Comparison of ENCODE assay signal across 4 cellular contexts in genomic region chr6:139832906-139833305, GRCh38.
TF ChIP-seq lines count a peak whose summit lies in the region.

No MANE protein-coding gene starts in this region.

TF ChIP-seq in liver, 16 proteins besides CTCF, POLR2A, EP300 and RAD21 (continues in another document):
- TF ChIP-seq NR2F2 (IDR thresholded peaks at IDR 0.05) = no peak
- TF ChIP-seq YY1 (IDR thresholded peaks at IDR 0.05) = no peak
- no peak for TF ChIP-seq HNF4G (IDR thresholded peaks at IDR 0.05)
- TF ChIP-seq SP1 (IDR thresholded peaks at IDR 0.05) = no peak
- TF ChIP-seq, protein P1, sequence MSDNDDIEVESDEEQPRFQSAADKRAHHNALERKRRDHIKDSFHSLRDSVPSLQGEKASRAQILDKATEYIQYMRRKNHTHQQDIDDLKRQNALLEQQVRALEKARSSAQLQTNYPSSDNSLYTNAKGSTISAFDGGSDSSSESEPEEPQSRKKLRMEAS (IDR thresholded peaks at IDR 0.05) = no peak
- TF ChIP-seq EGR1 (IDR thresholded peaks at IDR 0.05; ENCODE audit: low read depth in 2 of 2) = no peak
- no peak for TF ChIP-seq TAF1 (conservative IDR thresholded peaks at IDR 0.05)
- TF ChIP-seq RXRA (IDR thresholded peaks at IDR 0.05) = no peak
- TF ChIP-seq, protein P2, sequence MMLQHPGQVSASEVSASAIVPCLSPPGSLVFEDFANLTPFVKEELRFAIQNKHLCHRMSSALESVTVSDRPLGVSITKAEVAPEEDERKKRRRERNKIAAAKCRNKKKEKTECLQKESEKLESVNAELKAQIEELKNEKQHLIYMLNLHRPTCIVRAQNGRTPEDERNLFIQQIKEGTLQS (IDR thresholded peaks at IDR 0.05) = no peak
- TF ChIP-seq FOXA2 (IDR thresholded peaks at IDR 0.05) = no peak
- TF ChIP-seq FOXA1 (IDR thresholded peaks at IDR 0.05) = no peak
- TF ChIP-seq, protein P3, sequence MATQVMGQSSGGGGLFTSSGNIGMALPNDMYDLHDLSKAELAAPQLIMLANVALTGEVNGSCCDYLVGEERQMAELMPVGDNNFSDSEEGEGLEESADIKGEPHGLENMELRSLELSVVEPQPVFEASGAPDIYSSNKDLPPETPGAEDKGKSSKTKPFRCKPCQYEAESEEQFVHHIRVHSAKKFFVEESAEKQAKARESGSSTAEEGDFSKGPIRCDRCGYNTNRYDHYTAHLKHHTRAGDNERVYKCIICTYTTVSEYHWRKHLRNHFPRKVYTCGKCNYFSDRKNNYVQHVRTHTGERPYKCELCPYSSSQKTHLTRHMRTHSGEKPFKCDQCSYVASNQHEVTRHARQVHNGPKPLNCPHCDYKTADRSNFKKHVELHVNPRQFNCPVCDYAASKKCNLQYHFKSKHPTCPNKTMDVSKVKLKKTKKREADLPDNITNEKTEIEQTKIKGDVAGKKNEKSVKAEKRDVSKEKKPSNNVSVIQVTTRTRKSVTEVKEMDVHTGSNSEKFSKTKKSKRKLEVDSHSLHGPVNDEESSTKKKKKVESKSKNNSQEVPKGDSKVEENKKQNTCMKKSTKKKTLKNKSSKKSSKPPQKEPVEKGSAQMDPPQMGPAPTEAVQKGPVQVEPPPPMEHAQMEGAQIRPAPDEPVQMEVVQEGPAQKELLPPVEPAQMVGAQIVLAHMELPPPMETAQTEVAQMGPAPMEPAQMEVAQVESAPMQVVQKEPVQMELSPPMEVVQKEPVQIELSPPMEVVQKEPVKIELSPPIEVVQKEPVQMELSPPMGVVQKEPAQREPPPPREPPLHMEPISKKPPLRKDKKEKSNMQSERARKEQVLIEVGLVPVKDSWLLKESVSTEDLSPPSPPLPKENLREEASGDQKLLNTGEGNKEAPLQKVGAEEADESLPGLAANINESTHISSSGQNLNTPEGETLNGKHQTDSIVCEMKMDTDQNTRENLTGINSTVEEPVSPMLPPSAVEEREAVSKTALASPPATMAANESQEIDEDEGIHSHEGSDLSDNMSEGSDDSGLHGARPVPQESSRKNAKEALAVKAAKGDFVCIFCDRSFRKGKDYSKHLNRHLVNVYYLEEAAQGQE (IDR thresholded peaks at IDR 0.05) = no peak
- no peak for TF ChIP-seq GABPA (IDR thresholded peaks at IDR 0.05 in 1 of 2, conservative IDR thresholded peaks at IDR 0.05 in 1 of 2)
- no peak for TF ChIP-seq HNF4A (conservative IDR thresholded peaks at IDR 0.05)

TF ChIP-seq in HepG2, 621 proteins besides CTCF, POLR2A, EP300 and RAD21 (continues in another document):
- no peak for TF ChIP-seq ZNF367 (CRISPR knock-in tag; IDR thresholded peaks at IDR 0.05; ENCODE audit: borderline replicate concordance)
- TF ChIP-seq ZKSCAN8 (CRISPR knock-in tag; IDR thresholded peaks at IDR 0.05; ENCODE audit: borderline replicate concordance) = no peak
- TF ChIP-seq ZNF770 (CRISPR knock-in tag; IDR thresholded peaks at IDR 0.05) = no peak
- no peak for TF ChIP-seq ATAD3A (CRISPR knock-in tag; IDR thresholded peaks at IDR 0.05)
- TF ChIP-seq SCMH1 (CRISPR knock-in tag; IDR thresholded peaks at IDR 0.05; ENCODE audit: borderline replicate concordance) = no peak
- TF ChIP-seq, protein P4, sequence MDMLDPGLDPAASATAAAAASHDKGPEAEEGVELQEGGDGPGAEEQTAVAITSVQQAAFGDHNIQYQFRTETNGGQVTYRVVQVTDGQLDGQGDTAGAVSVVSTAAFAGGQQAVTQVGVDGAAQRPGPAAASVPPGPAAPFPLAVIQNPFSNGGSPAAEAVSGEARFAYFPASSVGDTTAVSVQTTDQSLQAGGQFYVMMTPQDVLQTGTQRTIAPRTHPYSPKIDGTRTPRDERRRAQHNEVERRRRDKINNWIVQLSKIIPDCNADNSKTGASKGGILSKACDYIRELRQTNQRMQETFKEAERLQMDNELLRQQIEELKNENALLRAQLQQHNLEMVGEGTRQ (IDR thresholded peaks at IDR 0.05; ENCODE audit: low read depth, low read length) = no peak
- TF ChIP-seq, protein P4 (CRISPR knock-in tag; IDR thresholded peaks at IDR 0.05; ENCODE audit: borderline replicate concordance) = no peak
- TF ChIP-seq HOXA5 (CRISPR knock-in tag; IDR thresholded peaks at IDR 0.05) = no peak
- TF ChIP-seq MZF1 (CRISPR knock-in tag; IDR thresholded peaks at IDR 0.05; ENCODE audit: borderline replicate concordance) = no peak
- TF ChIP-seq CC2D1A (CRISPR knock-in tag; IDR thresholded peaks at IDR 0.05) = no peak
- no peak for TF ChIP-seq SRY (CRISPR knock-in tag; IDR thresholded peaks at IDR 0.05)
- no peak for TF ChIP-seq SUZ12 (IDR thresholded peaks at IDR 0.05; ENCODE audit: low read depth, low read length)
- no peak for TF ChIP-seq ZNF225 (CRISPR knock-in tag; IDR thresholded peaks at IDR 0.05)
- TF ChIP-seq PHF5A (CRISPR knock-in tag; IDR thresholded peaks at IDR 0.05; ENCODE audit: low read depth, unreplicated experiment) = no peak

TF ChIP-seq in K562, 482 proteins besides CTCF, POLR2A, EP300 and RAD21:
- no peak for TF ChIP-seq FOXK2 (conservative IDR thresholded peaks at IDR 0.05 in 1 of 2, IDR thresholded peaks at IDR 0.05 in 1 of 2; ENCODE audit: low read depth in 2 of 2)

TF ChIP-seq in neural cell, 6 proteins besides CTCF, POLR2A, EP300 and RAD21:
- TF ChIP-seq TAF1 (IDR thresholded peaks at IDR 0.05; ENCODE audit: low read depth) (no peak), EZH2 (IDR thresholded peaks at IDR 0.05; ENCODE audit: borderline replicate concordance, insufficient read depth, low read length, poor library complexity, severe bottlenecking) (no peak), POLR2AphosphoS5 (IDR thresholded peaks at IDR 0.05) (no peak)
- TF ChIP-seq, protein P3 (IDR thresholded peaks at IDR 0.05; ENCODE audit: borderline replicate concordance) = peak; percentile 6
